In the genomic region with DNA sequence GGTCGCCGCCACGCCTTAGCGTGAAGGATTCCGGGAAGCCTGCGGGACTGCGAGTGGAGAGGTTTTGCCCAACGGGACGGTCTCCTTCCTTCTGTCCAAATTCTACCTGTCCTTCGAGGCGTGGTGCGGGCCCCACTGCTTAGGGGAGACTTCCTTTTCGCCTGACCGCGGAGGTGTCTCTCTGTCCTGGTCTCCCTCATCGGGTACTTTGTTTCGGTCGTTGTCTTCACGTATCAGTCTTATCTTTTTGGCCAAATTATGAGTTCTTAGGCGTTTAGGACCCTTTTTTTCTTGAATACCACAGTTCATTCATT, we compare ENCODE assay signal across 8 cellular contexts. TPM values are rescaled to one million over a fixed set of nuclear protein-coding genes. Genes with fewer than 3 reads are reported as not detected.
A peak's percentile ranks its signal among the peaks of the same experiment; 100 is the strongest.
DNase-seq lines count a peak whose midpoint lies in the region; ATAC-seq and TF ChIP-seq lines count a peak whose summit lies in the region.

No MANE protein-coding gene starts in this region.

- ATAC-seq in right cardiac atrium: no peak

- peaks cover 28% of the 10 kb centered on the region for H3K4me1 Mint-ChIP-seq in activated CD4-positive, alpha-beta T cell treated with anti-CD3 and anti-CD28 coated beads, Interleukin-2, amount 10 ng/mL, durations not matched to agents 24 days and 14 days

- no peak overlapping the region for H3K27ac ChIP-seq in SK-N-MC
- peak overlapping the region; percentile 23 for H3K27ac ChIP-seq in right cardiac atrium (ENCODE audit: low read length)
- H3K27ac ChIP-seq in stomach: peak overlapping the region; percentile 80 to 89 (median 86)

- peak overlapping the region; percentile 89 for H3K4me3 ChIP-seq in SK-N-MC
- peak overlapping the region; percentile 72 for H3K4me3 ChIP-seq in right cardiac atrium (ENCODE audit: low read length)
- peak overlapping the region; percentile 79 to 90 (median 86) for H3K4me3 ChIP-seq in stomach

- H3K9me3 ChIP-seq in SK-N-MC (ENCODE audit: low read depth, low read length) (no peaks in the 10 kb centered on the region), right cardiac atrium (ENCODE audit: control insufficient read depth, low read length) (no peaks in the 10 kb centered on the region), stomach (no peaks in the 10 kb centered on the region)

- H3K4me3 Mint-ChIP-seq in activated CD4-positive, alpha-beta T cell treated with anti-CD3 and anti-CD28 coated beads, Interleukin-2, amount 10 ng/mL, durations not matched to agents 24 days and 14 days: peak overlapping the region; percentile 98

- no peaks in the 10 kb centered on the region for H3K9me3 Mint-ChIP-seq in activated CD4-positive, alpha-beta T cell treated with anti-CD3 and anti-CD28 coated beads, Interleukin-2, amount 10 ng/mL, durations not matched to agents 24 days and 14 days

- no peak for TF ChIP-seq CTCF in stomach (IDR thresholded peaks at IDR 0.05)

- peaks cover 14% of the 10 kb centered on the region; the same call in 1 of the 2 replicates for H3K36me3 ChIP-seq in SK-N-MC (ENCODE audit: insufficient read depth, low read length)
- peaks cover 0 to 38% (median 28%) of the 10 kb centered on the region in 4 donors for H3K36me3 ChIP-seq in stomach

- H3K27ac Mint-ChIP-seq in activated CD4-positive, alpha-beta T cell treated with anti-CD3 and anti-CD28 coated beads, Interleukin-2, amount 10 ng/mL, durations not matched to agents 24 days and 14 days: peak overlapping the region; percentile 88

- intact Hi-C loops in activated CD4-positive, alpha-beta T cell treated with anti-CD3 and anti-CD28 coated beads, Interleukin-2, amount 10 ng/mL, durations not matched to agents 24 days and 14 days (cut with micrococcal nuclease): loop anchor here (1.0 to 2.0 kb wide), 6 partner anchors 14 to 64 kb away; a partner anchor contains a TSS
- intact Hi-C loops in right cardiac atrium (cut with DNase I) (no loop called here), stomach (cut with DNase I; ENCODE audit: low total_unique reads) (no loop called here), head of caudate nucleus (cut with DNase I) (no loop called here)

- H3K9ac ChIP-seq in SK-N-MC (ENCODE audit: insufficient read length): peak overlapping the region; percentile 91

- H3K4me1 ChIP-seq in right cardiac atrium (ENCODE audit: control insufficient read depth, insufficient read depth, low read length): peaks cover 6% of the 10 kb centered on the region
- peaks cover 16 to 56% (median 38%) of the 10 kb centered on the region in 4 donors for H3K4me1 ChIP-seq in stomach

- H3K36me3 Mint-ChIP-seq in activated CD4-positive, alpha-beta T cell treated with anti-CD3 and anti-CD28 coated beads, Interleukin-2, amount 10 ng/mL, durations not matched to agents 24 days and 14 days (ENCODE audit: low read depth): peaks cover 21% of the 10 kb centered on the region

- no peaks in the 10 kb centered on the region for H3K27me3 Mint-ChIP-seq in activated CD4-positive, alpha-beta T cell treated with anti-CD3 and anti-CD28 coated beads, Interleukin-2, amount 10 ng/mL, durations not matched to agents 24 days and 14 days

- H3K27me3 ChIP-seq in right cardiac atrium (ENCODE audit: control insufficient read depth, insufficient read depth) (no peaks in the 10 kb centered on the region), stomach (no peaks in the 10 kb centered on the region)

- no peak for TF ChIP-seq EP300 in stomach (IDR thresholded peaks at IDR 0.05)

- in situ Hi-C loops in ACHN (cut with HindIII; ENCODE audit: low pct_ligation_motif_present, low pct_unique_long_range_greater_than_20kb, low sequenced_read_pairs): no loop called here

- no peak for DNase-seq in activated CD4-positive, alpha-beta T cell treated with anti-CD3 and anti-CD28 coated beads, Interleukin-2, amount 10 ng/mL, durations not matched to agents 24 days and 14 days
- DNase-seq in activated CD4-positive, alpha-beta T cell treated with anti-CD3 and anti-CD28 coated beads, Interleukin-2, amount 50 U/mL, for 1 hour: no peak
- DNase-seq in SK-N-MC (ENCODE audit: low read depth, low spot score) (no peak), right cardiac atrium (no peak), stomach (no peak), head of caudate nucleus (no peak), Ammon's horn (ENCODE audit: low spot score) (no peak), ACHN (no peak)

- WGBS in right cardiac atrium: under 1% methylated on average over 20 of the region's 20 CpGs
- WGBS in stomach, 5 donors: 0 to 1% (median 0%) methylated on average over 16 to 20 of the region's 20 CpGs

- TF ChIP-seq POLR2A in stomach (IDR thresholded peaks at IDR 0.05): no peak

RNA-seq across cellular contexts. Expression of a gene that starts 0.4 kb away (rescaled TPM):
- total RNA-seq in activated CD4-positive, alpha-beta T cell treated with anti-CD3 and anti-CD28 coated beads, Interleukin-2, amount 10 ng/mL, durations not matched to agents 24 days and 14 days: 34.9 and 41.4 TPM in 2 replicates
- total RNA-seq in right cardiac atrium (10 to 100 TPM; 11.4 to 17.0 (median 15.4) TPM), stomach (10 to 100 TPM; 17.1 to 80.8 (median 43.6) TPM)
- polyA plus RNA-seq in right cardiac atrium (8.4 TPM), stomach (10 to 100 TPM in 2 of 3 donors, 1 to 10 TPM in 1; 9.2 to 11.9 (median 10.1) TPM)

RNA-seq across cellular contexts. Expression of a gene that starts 14.6 kb away (rescaled TPM):
- 31.5 and 33.5 TPM in 2 replicates for total RNA-seq in activated CD4-positive, alpha-beta T cell treated with anti-CD3 and anti-CD28 coated beads, Interleukin-2, amount 10 ng/mL, durations not matched to agents 24 days and 14 days
- total RNA-seq in right cardiac atrium: 10 to 100 TPM in 3 of 4 donors, 1 to 10 TPM in 1; 9.1 to 11.9 (median 11.0) TPM
- polyA plus RNA-seq in right cardiac atrium: 9.2 TPM
- 10 to 100 TPM in 3 of 5 donors, 1 to 10 TPM in 2; 2.6 to 19.9 (median 13.4) TPM for total RNA-seq in stomach
- polyA plus RNA-seq in stomach: 1 to 10 TPM; 1.7 to 6.1 (median 2.4) TPM

RNA-seq across cellular contexts. Expression of a gene that starts 20.1 kb away (rescaled TPM):
- 76.1 and 79.4 TPM in 2 replicates for total RNA-seq in activated CD4-positive, alpha-beta T cell treated with anti-CD3 and anti-CD28 coated beads, Interleukin-2, amount 10 ng/mL, durations not matched to agents 24 days and 14 days
- 10 to 100 TPM; 15.2 to 24.7 (median 23.9) TPM for total RNA-seq in right cardiac atrium
- polyA plus RNA-seq in right cardiac atrium: 14.4 TPM
- total RNA-seq in stomach: 10 to 100 TPM in 3 of 5 donors, 1 to 10 TPM in 2; 2.3 to 27.7 (median 13.2) TPM
- 10 to 100 TPM; 14.4 to 28.5 (median 14.5) TPM for polyA plus RNA-seq in stomach

RNA-seq across cellular contexts. Expression of a gene that starts 27.1 kb away (rescaled TPM):
- total RNA-seq in activated CD4-positive, alpha-beta T cell treated with anti-CD3 and anti-CD28 coated beads, Interleukin-2, amount 10 ng/mL, durations not matched to agents 24 days and 14 days: 0.07 TPM in 1 of 2 replicates, not detected in the other
- total RNA-seq in right cardiac atrium (1 to 10 TPM in 3 of 4 donors, under 1 TPM in 1; 0.86 to 1.8 (median 1.5) TPM), stomach (under 1 TPM in 1 of 5 donors, not detected in 4; 0.37 TPM)
- polyA plus RNA-seq in right cardiac atrium (1.4 TPM), stomach (under 1 TPM in 2 of 3 donors, not detected in 1; 0.06 to 0.10 TPM)

RNA-seq across cellular contexts. Expression of a gene that starts 37.1 kb away (rescaled TPM):
- 60.9 and 62.8 TPM in 2 replicates for total RNA-seq in activated CD4-positive, alpha-beta T cell treated with anti-CD3 and anti-CD28 coated beads, Interleukin-2, amount 10 ng/mL, durations not matched to agents 24 days and 14 days
- total RNA-seq in right cardiac atrium (10 to 100 TPM; 17.3 to 28.0 (median 22.2) TPM), stomach (10 to 100 TPM in 1 of 5 donors, 1 to 10 TPM in 3, not detected in 1; 3.8 to 15.9 (median 8.1) TPM)
- polyA plus RNA-seq in right cardiac atrium (28.0 TPM), stomach (10 to 100 TPM; 23.0 to 25.0 (median 23.5) TPM)
